Comparison of ENCODE assay signal across 8 cellular contexts in genomic region chr3:53846134-53846850, GRCh38. TPM values are rescaled to one million over a fixed set of nuclear protein-coding genes. Genes with fewer than 3 reads are reported as not detected.
DNase-seq lines count a peak whose midpoint lies in the region; ATAC-seq and TF ChIP-seq lines count a peak whose summit lies in the region.

TSS of gene CHDH (minus strand) at chr3:53846419. CDS start at chr3:53824008, 22,411 bp downstream.
TSS of gene IL17RB (plus strand) at chr3:53846568. CDS start at chr3:53846589, 21 bp downstream.

- peaks cover 10% of the 10 kb centered on the region for H3K4me1 Mint-ChIP-seq in activated naive CD8-positive, alpha-beta T cell treated with anti-CD3 and anti-CD28 coated beads, Interleukin-2, amount 50 U/mL, for 24 hours

- peaks cover 21% of the 10 kb centered on the region for H3K4me1 ChIP-seq in MM.1S (ENCODE audit: low read length)

- H3K4me3 ChIP-seq in MM.1S (ENCODE audit: low read length): peak within 1 kb of the TSS; percentile 81

- no peaks in the 10 kb centered on the region for H3K9me3 Mint-ChIP-seq in activated naive CD8-positive, alpha-beta T cell treated with anti-CD3 and anti-CD28 coated beads, Interleukin-2, amount 50 U/mL, for 24 hours

- H3K27ac ChIP-seq in MM.1S (ENCODE audit: low read length): peak within 1 kb of the TSS; percentile 85; the same call in 1 of the 2 replicates

- DNase-seq in DMS79 treated with DMSO at 0.1 percent for 48 hours (lab: John Stamatoyannopoulos, UW): peak; percentile 25
- no peak for DNase-seq in DMS79 (lab: John Stamatoyannopoulos, UW)
- DNase-seq in MM.1S: peak; percentile 75
- DNase-seq in activated naive CD8-positive, alpha-beta T cell treated with anti-CD3 and anti-CD28 coated beads, Interleukin-2, amount 50 U/mL, for 24 hours: peak; percentile 14
- DNase-seq in left ventricle myocardium superior: peak; percentile 83
- DNase-seq in posterior cingulate gyrus: peak; percentile 59 to 96 (median 78)
- DNase-seq in NCI-H1694 treated with DMSO at 0.1 percent for 48 hours (lab: John Stamatoyannopoulos, UW): no peak

- peak within 1 kb of the TSS; percentile 87 for H3K9ac ChIP-seq in MM.1S (ENCODE audit: low read length)

- H2AFZ ChIP-seq in MM.1S (ENCODE audit: low read length): peak within 1 kb of the TSS; percentile 86

- H4K20me1 ChIP-seq in MM.1S (ENCODE audit: insufficient read depth, low read length): no peaks in the 10 kb centered on the region

- no peaks in the 10 kb centered on the region for H3K27me3 ChIP-seq in MM.1S (replicated peaks; ENCODE audit: insufficient read depth, low read length)

- ATAC-seq in GM21576 (IDR thresholded peaks at IDR 0.05; ENCODE audit: unreplicated experiment) (peak; percentile 39), left ventricle myocardium superior (peak; percentile 87)
- peak; percentile 45 for ATAC-seq in activated naive CD8-positive, alpha-beta T cell treated with anti-CD3 and anti-CD28 coated beads, Interleukin-2, amount 50 U/mL, for 24 hours

- H3K36me3 ChIP-seq in MM.1S (replicated peaks; ENCODE audit: insufficient read depth, low read length): no peaks in the 10 kb centered on the region

- no peaks in the 10 kb centered on the region; the same call in 1 of the 2 replicates for H3K79me2 ChIP-seq in MM.1S (ENCODE audit: low read length)

- no peaks in the 10 kb centered on the region for H3K9me3 ChIP-seq in MM.1S (replicated peaks; ENCODE audit: insufficient read depth, low read length)

- no peaks in the 10 kb centered on the region for H3K9me2 ChIP-seq in MM.1S (replicated peaks; ENCODE audit: insufficient read depth, low read length)

- peaks cover 58% of the 10 kb centered on the region for H3K27me3 Mint-ChIP-seq in activated naive CD8-positive, alpha-beta T cell treated with anti-CD3 and anti-CD28 coated beads, Interleukin-2, amount 50 U/mL, for 24 hours

- no peaks in the 10 kb centered on the region for H3K36me3 Mint-ChIP-seq in activated naive CD8-positive, alpha-beta T cell treated with anti-CD3 and anti-CD28 coated beads, Interleukin-2, amount 50 U/mL, for 24 hours (ENCODE audit: low read depth)

- TF ChIP-seq CTCF in MM.1S (IDR thresholded peaks at IDR 0.05; ENCODE audit: low read length): no peak; the same call in 1 of the 2 replicates

- intact Hi-C loops in left ventricle myocardium superior (cut with micrococcal nuclease) (no loop called here), posterior cingulate gyrus (cut with DNase I) (no loop called here)

- H3F3A ChIP-seq in MM.1S (ENCODE audit: insufficient read depth, low read length): peaks cover 24% of the 10 kb centered on the region

- no peak within 1 kb of the TSS for H3K27ac Mint-ChIP-seq in activated naive CD8-positive, alpha-beta T cell treated with anti-CD3 and anti-CD28 coated beads, Interleukin-2, amount 50 U/mL, for 24 hours

- peak within 1 kb of the TSS; percentile 58 for H3K4me3 Mint-ChIP-seq in activated naive CD8-positive, alpha-beta T cell treated with anti-CD3 and anti-CD28 coated beads, Interleukin-2, amount 50 U/mL, for 24 hours

- peak within 1 kb of the TSS; percentile 99 for H3K4me2 ChIP-seq in MM.1S (ENCODE audit: low read depth, low read length)

RNA-seq across cellular contexts. Expression of gene CHDH, which starts in this region (rescaled TPM):
- total RNA-seq in left ventricle myocardium superior: 12.7 TPM

RNA-seq across cellular contexts. Expression of gene IL17RB, which starts in this region (rescaled TPM):
- total RNA-seq in left ventricle myocardium superior: 3.1 TPM

Comparison
In these comparisons a context has a peak if more than half of its experiments do, and no peak if none do; other contexts are left out.
1. DNase-seq: peak in DMS79 treated with DMSO at 0.1 percent for 48 hours (single experiment), MM.1S (single experiment), activated naive CD8-positive, alpha-beta T cell treated with anti-CD3 and anti-CD28 coated beads, Interleukin-2, amount 50 U/mL, for 24 hours (single experiment), left ventricle myocardium superior (single experiment) and posterior cingulate gyrus (10 of 10); none in DMS79 (single experiment) and NCI-H1694 treated with DMSO at 0.1 percent for 48 hours (single experiment).
2. Peak in every context shown above with its lines, with median percentiles within 50 percentile points of each other: ATAC-seq.